ENCODE assay signal across 11 cellular contexts in genomic region chr20:44896583-44896982, GRCh38. TPM values are rescaled to one million over a fixed set of nuclear protein-coding genes. Genes with fewer than 3 reads are reported as not detected.
DNase-seq lines count a peak whose midpoint lies in the region; ATAC-seq, FAIRE-seq and TF ChIP-seq lines count a peak whose summit lies in the region.
"Had no signal": no experiment of that assay in that cellular context is flagged by ENCODE, and none has a peak within 500 bp of the region (broad histone marks: within the 10 kb centered on the region; RNA-seq: fewer than 3 reads in every experiment).

No MANE protein-coding gene starts in this region.

- H3K79me2 ChIP-seq in SK-N-SH (ENCODE audit: insufficient read depth), result peaks cover 100% of the 10 kb centered on the region

- H3K4me3 Mint-ChIP-seq in activated CD8-positive, alpha-beta T cell treated with anti-CD3 and anti-CD28 coated beads for 36 hours, result no peak overlapping the region
- H3K4me3 Mint-ChIP-seq: activated B cell treated with CpG ODN at 0.5 μM for 24 hours had no signal

- WGBS in SK-N-SH (ENCODE audit: low lambda C conversion rate), result 100% methylated on average over 1 of the region's 1 CpG

- H3K4me1 Mint-ChIP-seq in activated CD8-positive, alpha-beta T cell treated with anti-CD3 and anti-CD28 coated beads for 36 hours (ENCODE audit: low read depth), result peaks cover 82% of the 10 kb centered on the region

- ATAC-seq in activated CD8-positive, alpha-beta T cell treated with anti-CD3 and anti-CD28 coated beads for 36 hours, result no peak
- ATAC-seq in left lobe of liver, result peak; percentile 54
- ATAC-seq: esophagus mucosa had no signal

- H3K9me3 Mint-ChIP-seq in activated CD8-positive, alpha-beta T cell treated with anti-CD3 and anti-CD28 coated beads for 36 hours, result no peaks in the 10 kb centered on the region
- H3K9me3 Mint-ChIP-seq: activated B cell treated with CpG ODN at 0.5 μM for 24 hours had no signal

- no peaks in the 10 kb centered on the region for H3K27me3 ChIP-seq in SK-N-SH (ENCODE audit: insufficient read depth)

- H3K36me3 Mint-ChIP-seq in activated CD8-positive, alpha-beta T cell treated with anti-CD3 and anti-CD28 coated beads for 36 hours (ENCODE audit: low read depth), result peaks cover 61% of the 10 kb centered on the region

- H3K9ac ChIP-seq in SK-N-SH, result no peak overlapping the region

- H3K36me3 ChIP-seq in SK-N-SH (replicated peaks in 1 of 2; ENCODE audit: control insufficient read depth in 1 of 2, insufficient read depth in 2 of 2, low read length in 1 of 2), result peaks cover 23 to 33% of the 10 kb centered on the region in 2 experiments

- H3K4me2 ChIP-seq in SK-N-SH, result no peak overlapping the region

- TF ChIP-seq CTCF in activated CD8-positive, alpha-beta T cell treated with anti-CD3 and anti-CD28 coated beads for 36 hours (IDR thresholded peaks at IDR 0.05), result no peak
- no peak for TF ChIP-seq CTCF in SK-N-SH (IDR thresholded peaks at IDR 0.05)

- intact Hi-C loops in activated CD8-positive, alpha-beta T cell treated with anti-CD3 and anti-CD28 coated beads for 36 hours (cut with micrococcal nuclease), result no loop called here

- POLR2A ChIA-PET in activated CD8-positive, alpha-beta T cell treated with anti-CD3 and anti-CD28 coated beads for 36 hours (lab: Charles Lee), result interaction anchor here (0.9 to 1.0 kb wide), 3 partner anchors 9 to 422 kb away, joined by 3 to 6 read pairs (median 5); partner anchors contain the start of gene PABPC1L
- POLR2A ChIA-PET in SK-N-SH (lab: Yijun Ruan, JAX), result interaction anchor here (0.6 to 2.0 kb wide), 2 partner anchors 11 to 55 kb away, joined by 3 to 7 read pairs; partner anchors contain the start of gene YWHAB

- H3F3A ChIP-seq in SK-N-SH (replicated peaks; ENCODE audit: insufficient read depth), result no peaks in the 10 kb centered on the region

- CTCF ChIA-PET in activated CD8-positive, alpha-beta T cell treated with anti-CD3 and anti-CD28 coated beads for 36 hours (lab: Charles Lee), result interaction anchor here (0.8 to 1.5 kb wide), 4 partner anchors 9 to 213 kb away, joined by 3 to 4 read pairs (median 4); partner anchors contain the start of gene YWHAB
- CTCF ChIA-PET in SK-N-SH (lab: Yijun Ruan, JAX), result interaction anchor here (0.6 to 2.1 kb wide), 3 partner anchors 8 to 61 kb away, joined by 3 to 9 read pairs (median 3); no protein-coding TSS in a partner anchor

- H4K20me1 ChIP-seq in SK-N-SH (ENCODE audit: insufficient read depth), result peaks cover 100% of the 10 kb centered on the region

- H3K4me3 ChIP-seq in SK-N-SH (ENCODE audit: low read depth in 2 of 2, low read length in 1 of 2), result no peak overlapping the region

- TF ChIP-seq EP300 in SK-N-SH (IDR thresholded peaks at IDR 0.05; ENCODE audit: borderline replicate concordance in 1 of 2, low read depth in 1 of 2, low read length in 1 of 2), result no peak

- TF ChIP-seq POLR2A in GM12892 (IDR thresholded peaks at IDR 0.05; ENCODE audit: low read depth, low read length), result no peak

- peaks cover 0 to 2% of the 10 kb centered on the region in 2 experiments; a peak in 3 of 4 replicates for H3K4me1 ChIP-seq in SK-N-SH (ENCODE audit: control insufficient read depth in 1 of 2, insufficient read depth in 2 of 2, low read depth in 1 of 2, low read length in 1 of 2)

- H3K9me3 ChIP-seq in SK-N-SH, result no peaks in the 10 kb centered on the region

- H3K27ac ChIP-seq in SK-N-SH (ENCODE audit: low read depth in 2 of 2, low read length in 1 of 2), result no peak overlapping the region

- FAIRE-seq in GM12892 (lab: Jason Lieb, UNC), result peak; percentile 9

- H2AFZ ChIP-seq in SK-N-SH (ENCODE audit: low read depth), result no peak overlapping the region

- no peaks in the 10 kb centered on the region for H3K9me2 ChIP-seq in SK-N-SH

- no peaks in the 10 kb centered on the region for H3K27me3 Mint-ChIP-seq in activated CD8-positive, alpha-beta T cell treated with anti-CD3 and anti-CD28 coated beads for 36 hours
- H3K27me3 Mint-ChIP-seq: activated B cell treated with CpG ODN at 0.5 μM for 24 hours had no signal

- TF ChIP-seq RAD21 in SK-N-SH (IDR thresholded peaks at IDR 0.05; ENCODE audit: low read length), result no peak

- peak overlapping the region; percentile 58 for H3K27ac Mint-ChIP-seq in activated CD8-positive, alpha-beta T cell treated with anti-CD3 and anti-CD28 coated beads for 36 hours
- H3K27ac Mint-ChIP-seq: activated B cell treated with CpG ODN at 0.5 μM for 24 hours had no signal

- DNase-seq in AG08395 (ENCODE audit: low spot score), result peak; percentile 29
- no peak for DNase-seq in GM12892 (ENCODE audit: insufficient read length)
- DNase-seq in activated CD8-positive, alpha-beta T cell treated with anti-CD3 and anti-CD28 coated beads for 36 hours, result no peak
- DNase-seq in left lobe of liver (ENCODE audit: low spot score), result no peak
- DNase-seq in NCI-H2107 (lab: John Stamatoyannopoulos, UW), result no peak
- no peak for DNase-seq in NAMALWA (ENCODE audit: low spot score)
- DNase-seq in SK-N-SH, result no peak
- no peak for DNase-seq in cerebellar nuclear complex (lab: John Stamatoyannopoulos, UW)
- DNase-seq: activated B cell treated with CpG ODN at 0.5 μM for 24 hours, amniotic stem cell had no signal

TF ChIP-seq in SK-N-SH, 30 proteins besides CTCF, POLR2A, EP300 and RAD21 (continues in another document):
- TF ChIP-seq SMC3 (IDR thresholded peaks at IDR 0.05; ENCODE audit: low read depth, low read length) (no peak), ZBTB33 (IDR thresholded peaks at IDR 0.05; ENCODE audit: borderline replicate concordance, low read depth) (no peak), TCF12 (IDR thresholded peaks at IDR 0.05) (no peak), GATA2 (CRISPR knock-in tag; IDR thresholded peaks at IDR 0.05) (no peak), ELF1 (IDR thresholded peaks at IDR 0.05) (no peak), REST (IDR thresholded peaks at IDR 0.05; ENCODE audit: low read depth, low read length) (no peak), MXI1 (IDR thresholded peaks at IDR 0.05; ENCODE audit: low read depth, low read length) (no peak), JUND (IDR thresholded peaks at IDR 0.05) (no peak), RXRA (IDR thresholded peaks at IDR 0.05; ENCODE audit: borderline replicate concordance, low read depth) (no peak), NRF1 (IDR thresholded peaks at IDR 0.05; ENCODE audit: low read depth, low read length) (no peak), GABPA (IDR thresholded peaks at IDR 0.05; ENCODE audit: low read depth) (no peak), SIN3A (IDR thresholded peaks at IDR 0.05; ENCODE audit: borderline replicate concordance, low read depth, low read length) (no peak), MEF2A (IDR thresholded peaks at IDR 0.05; ENCODE audit: borderline replicate concordance, low read depth) (no peak)

RNA-seq across cellular contexts. Expression of gene YWHAB, which starts 11.1 kb away (rescaled TPM):
- polyA plus RNA-seq in GM12892 (2012; ENCODE audit: missing spikeins), result 138 TPM
- total RNA-seq in activated CD8-positive, alpha-beta T cell treated with anti-CD3 and anti-CD28 coated beads for 36 hours, result 100 to 1,000 TPM; 220 to 226 TPM
- 52.5 TPM for total RNA-seq in left lobe of liver
- 84.3 and 94.3 TPM in 2 replicates for polyA plus RNA-seq in SK-N-SH (2012; rRNA removed)
- 150 and 179 TPM in 2 replicates for polyA plus RNA-seq in SK-N-SH (2012; cell fraction: cytosol; rRNA removed)
- polyA plus RNA-seq in SK-N-SH (2012; cell fraction: nucleus; rRNA removed), result 37.2 and 67.1 TPM in 2 replicates

RNA-seq across cellular contexts. Expression of gene PABPC1L, which starts 13.3 kb away (rescaled TPM):
- 37.8 TPM for polyA plus RNA-seq in GM12892 (2012; ENCODE audit: missing spikeins)
- total RNA-seq in activated CD8-positive, alpha-beta T cell treated with anti-CD3 and anti-CD28 coated beads for 36 hours, result 10 to 100 TPM; 88.4 to 93.8 TPM
- 37.3 TPM for total RNA-seq in left lobe of liver
- polyA plus RNA-seq in SK-N-SH (2012; rRNA removed), result 205 and 251 TPM in 2 replicates
- polyA plus RNA-seq in SK-N-SH (2012; cell fraction: cytosol; rRNA removed), result 34.5 and 41.4 TPM in 2 replicates
- 1,856 and 2,057 TPM in 2 replicates for polyA plus RNA-seq in SK-N-SH (2012; cell fraction: nucleus; rRNA removed)
